In genomic region chr1:206898089-206898908, GRCh38 we compare ENCODE assay signal across 14 cellular contexts. TPM values are rescaled to one million over a fixed set of nuclear protein-coding genes. Genes with fewer than 3 reads are reported as not detected.
DNase-seq lines count a peak whose midpoint lies in the region; ATAC-seq and TF ChIP-seq lines count a peak whose summit lies in the region.
"Had no signal": no experiment of that assay in that cellular context is flagged by ENCODE, and none has a peak within 500 bp of the region (broad histone marks: within the 10 kb centered on the region; RNA-seq: fewer than 3 reads in every experiment).

No MANE protein-coding gene starts in this region.

- no peak for TF ChIP-seq RAD21 in Ishikawa (IDR thresholded peaks at IDR 0.05; ENCODE audit: low read depth)

- no peak for TF ChIP-seq EP300 in Ishikawa (IDR thresholded peaks at IDR 0.05; ENCODE audit: borderline replicate concordance)

- peak overlapping the region in 2 of 10 donors; percentile 9 to 39 for H3K4me3 Mint-ChIP-seq in naive thymus-derived CD8-positive, alpha-beta T cell

- POLR2A ChIA-PET in naive thymus-derived CD8-positive, alpha-beta T cell (lab: Charles Lee) = interaction anchor here (6.6 to 17.7 kb wide), 2 partner anchors 8 to 19 kb away, joined by 76 to 562 read pairs; partner anchors contain the start of gene FCMR

- H3K27ac Mint-ChIP-seq in naive thymus-derived CD8-positive, alpha-beta T cell = peak overlapping the region; percentile 56 to 97 (median 84)

- H3K36me3 Mint-ChIP-seq in naive thymus-derived CD8-positive, alpha-beta T cell = peaks cover 0 to 21% (median 2%) of the 10 kb centered on the region in 3 donors

- H3K27me3 Mint-ChIP-seq in naive thymus-derived CD8-positive, alpha-beta T cell = no peaks in the 10 kb centered on the region

- ATAC-seq in naive thymus-derived CD8-positive, alpha-beta T cell = no peak
- ATAC-seq in HG03442 (IDR thresholded peaks at IDR 0.05; ENCODE audit: unreplicated experiment) = no peak

- H3K4me1 Mint-ChIP-seq in naive thymus-derived CD8-positive, alpha-beta T cell = peaks cover 30 to 79% (median 65%) of the 10 kb centered on the region in 4 donors

- no peaks in the 10 kb centered on the region for H3K9me3 Mint-ChIP-seq in naive thymus-derived CD8-positive, alpha-beta T cell

- DNase-seq in NCI-H187 treated with DMSO at 0.1 percent for 48 hours (lab: John Stamatoyannopoulos, UW) (peak; percentile 27), NCI-H187 (lab: John Stamatoyannopoulos, UW) (no peak), astrocyte of the hippocampus (ENCODE audit: low read depth, low spot score) (peak; percentile 61), caudate nucleus (lab: John Stamatoyannopoulos, UW) (no peak), HuH-7.5 (ENCODE audit: low spot score) (no peak)
- DNase-seq in naive thymus-derived CD8-positive, alpha-beta T cell = no peak
- DNase-seq: 8988T; dermis blood vessel endothelial cell; Right ventricle myocardium superior; stimulated activated CD8-positive, alpha-beta memory T cell treated with anti-CD3 and anti-CD28 coated beads, Interleukin-4, amount 100 ng/mL, for 48 hours had no signal

- no peak overlapping the region for H3K27ac ChIP-seq in caudate nucleus (ENCODE audit: low read depth, low read length)

TF ChIP-seq in Ishikawa, 13 proteins besides CTCF, POLR2A, EP300 and RAD21:
- TF ChIP-seq TEAD4 (IDR thresholded peaks at IDR 0.05) (0 out of 2 replicates have a peak, but pooled peaks have one; percentile 10), ZBTB7A (IDR thresholded peaks at IDR 0.05; ENCODE audit: low read depth) (no peak), MAX (IDR thresholded peaks at IDR 0.05) (no peak)

RNA-seq across cellular contexts. Expression of gene IL24, which starts 1.1 kb away (rescaled TPM):
- total RNA-seq in naive thymus-derived CD8-positive, alpha-beta T cell = not detected
- 10 to 100 TPM; 16.3 to 29.8 (median 19.3) TPM for polyA plus RNA-seq in naive thymus-derived CD8-positive, alpha-beta T cell
- total RNA-seq: dermis blood vessel endothelial cell, pulmonary artery endothelial cell, Right ventricle myocardium superior had no signal

RNA-seq across cellular contexts. Expression of gene FCMR, which starts 23.4 kb away (rescaled TPM):
- 100 to 1,000 TPM; 742 to 747 TPM for total RNA-seq in naive thymus-derived CD8-positive, alpha-beta T cell
- 100 to 1,000 TPM; 536 to 869 (median 596) TPM for polyA plus RNA-seq in naive thymus-derived CD8-positive, alpha-beta T cell
- total RNA-seq: pulmonary artery endothelial cell had no signal

RNA-seq across cellular contexts. Expression of gene IL20, which starts 32.9 kb away (rescaled TPM):
- total RNA-seq in naive thymus-derived CD8-positive, alpha-beta T cell = not detected
- polyA plus RNA-seq in naive thymus-derived CD8-positive, alpha-beta T cell = not detected
- total RNA-seq: dermis blood vessel endothelial cell, kidney epithelial cell, pulmonary artery endothelial cell, Right ventricle myocardium superior had no signal

RNA-seq across cellular contexts. Expression of gene PIGR, which starts 48.0 kb away (rescaled TPM):
- not detected for total RNA-seq in naive thymus-derived CD8-positive, alpha-beta T cell
- under 1 TPM in 1 of 3 donors, not detected in 2; 0.03 TPM for polyA plus RNA-seq in naive thymus-derived CD8-positive, alpha-beta T cell
- total RNA-seq: kidney epithelial cell, pulmonary artery endothelial cell had no signal

Comparison
In these comparisons a context has a peak if more than half of its experiments do, and no peak if none do; other contexts are left out.
1. DNase-seq: peak in NCI-H187 treated with DMSO at 0.1 percent for 48 hours (single experiment) and astrocyte of the hippocampus (single experiment); none in NCI-H187 (0 of 2), naive thymus-derived CD8-positive, alpha-beta T cell (0 of 10), caudate nucleus (0 of 61) and HuH-7.5 (single experiment).